1 cellular context compared by ENCODE assay signal in genomic region chr10:119362122-119362521, GRCh38.
TF ChIP-seq lines count a peak whose summit lies in the region.

No MANE protein-coding gene starts in this region.

TF ChIP-seq in HepG2, 621 proteins besides CTCF, POLR2A, EP300 and RAD21 (continued from another document and continues in another):
- TF ChIP-seq ZNF639 (CRISPR knock-in tag; conservative IDR thresholded peaks at IDR 0.05) (no peak), ZNF446 (CRISPR knock-in tag; IDR thresholded peaks at IDR 0.05) (no peak), HMG20A (CRISPR knock-in tag; IDR thresholded peaks at IDR 0.05; ENCODE audit: borderline replicate concordance) (0 out of 2 replicates have a peak, but pooled peaks have one; percentile 25), ZNF407 (CRISPR knock-in tag; IDR thresholded peaks at IDR 0.05; ENCODE audit: not compliant biosample characterization) (no peak), ZNF75D (CRISPR knock-in tag; IDR thresholded peaks at IDR 0.05; ENCODE audit: borderline replicate concordance) (no peak), ZSCAN29 (CRISPR knock-in tag; conservative IDR thresholded peaks at IDR 0.05) (no peak), ZNF788 (CRISPR knock-in tag; IDR thresholded peaks at IDR 0.05; ENCODE audit: borderline replicate concordance) (no peak), ATF1 (CRISPR knock-in tag; IDR thresholded peaks at IDR 0.05) (no peak), ZNF580 (CRISPR knock-in tag; IDR thresholded peaks at IDR 0.05; ENCODE audit: borderline replicate concordance, low read depth) (peak; percentile 55; the same call in 1 of the 2 replicates), MXD3 (CRISPR knock-in tag; IDR thresholded peaks at IDR 0.05) (no peak), TFDP1 (CRISPR knock-in tag; IDR thresholded peaks at IDR 0.05; ENCODE audit: borderline replicate concordance) (no peak), ZNF605 (CRISPR knock-in tag; IDR thresholded peaks at IDR 0.05) (no peak), ZBTB38 (CRISPR knock-in tag; IDR thresholded peaks at IDR 0.05) (no peak), RCOR2 (CRISPR knock-in tag; IDR thresholded peaks at IDR 0.05) (peak; percentile 28; the same call in 1 of the 2 replicates), ZNF441 (CRISPR knock-in tag; IDR thresholded peaks at IDR 0.05; ENCODE audit: borderline replicate concordance) (no peak), RARA (CRISPR knock-in tag; IDR thresholded peaks at IDR 0.05) (peak; percentile 56), KLF9 (CRISPR knock-in tag; IDR thresholded peaks at IDR 0.05; ENCODE audit: low read depth) (no peak), ZNF549 (CRISPR knock-in tag; IDR thresholded peaks at IDR 0.05) (no peak), THAP7 (CRISPR knock-in tag; IDR thresholded peaks at IDR 0.05) (no peak), ZNF142 (CRISPR knock-in tag; IDR thresholded peaks at IDR 0.05) (no peak), CENPX (CRISPR knock-in tag; IDR thresholded peaks at IDR 0.05) (no peak), ZFP41 (CRISPR knock-in tag; IDR thresholded peaks at IDR 0.05; ENCODE audit: borderline replicate concordance) (no peak), HIVEP1 (CRISPR knock-in tag; IDR thresholded peaks at IDR 0.05) (no peak), HMGXB3 (CRISPR knock-in tag; IDR thresholded peaks at IDR 0.05; ENCODE audit: borderline replicate concordance) (peak; percentile 72; the same call in 1 of the 2 replicates), ZNF672 (CRISPR knock-in tag; IDR thresholded peaks at IDR 0.05) (no peak), ZBTB3 (CRISPR knock-in tag; IDR thresholded peaks at IDR 0.05; ENCODE audit: borderline replicate concordance, low read depth) (no peak), TCF12 (IDR thresholded peaks at IDR 0.05) (no peak), TCF12 (CRISPR knock-in tag; IDR thresholded peaks at IDR 0.05) (no peak), ZBTB37 (CRISPR knock-in tag; IDR thresholded peaks at IDR 0.05) (no peak), EHMT2 (IDR thresholded peaks at IDR 0.05; ENCODE audit: borderline replicate concordance, low read depth, low read length) (no peak), ZNF354B (CRISPR knock-in tag; IDR thresholded peaks at IDR 0.05) (no peak), KDM1A (CRISPR knock-in tag; IDR thresholded peaks at IDR 0.05) (0 out of 2 replicates have a peak, but pooled peaks have one; percentile 44), NONO (IDR thresholded peaks at IDR 0.05) (no peak), NONO (CRISPR knock-in tag; conservative IDR thresholded peaks at IDR 0.05) (no peak)
